In genomic region chr14:22871962-22872832, GRCh38 we compare ENCODE assay signal across 1 cellular context.
TF ChIP-seq lines count a peak whose summit lies in the region.

No MANE protein-coding gene starts in this region.

TF ChIP-seq in HepG2, 621 proteins besides CTCF, POLR2A, EP300 and RAD21 (continues in another document):
- no peak for TF ChIP-seq ATRX (CRISPR knock-in tag; IDR thresholded peaks at IDR 0.05; ENCODE audit: borderline replicate concordance)
- TF ChIP-seq ZNF839 (CRISPR knock-in tag; IDR thresholded peaks at IDR 0.05; ENCODE audit: borderline replicate concordance): 0 out of 2 replicates have a peak, but pooled peaks have one; percentile 11
- TF ChIP-seq HDAC6 (IDR thresholded peaks at IDR 0.05; ENCODE audit: low read depth, low read length): no peak
- no peak; the same call in 1 of the 2 replicates for TF ChIP-seq ZNF292 (CRISPR knock-in tag; IDR thresholded peaks at IDR 0.05; ENCODE audit: borderline replicate concordance, low read depth)
- 0 out of 2 replicates have a peak, but pooled peaks have one; percentile 14 for TF ChIP-seq PRDM4 (CRISPR knock-in tag; IDR thresholded peaks at IDR 0.05; ENCODE audit: borderline replicate concordance)
- no peak; the same call in 1 of the 2 replicates for TF ChIP-seq ZNF350 (CRISPR knock-in tag; IDR thresholded peaks at IDR 0.05; ENCODE audit: borderline replicate concordance, low read depth)
- TF ChIP-seq ZMAT5 (CRISPR knock-in tag; IDR thresholded peaks at IDR 0.05; ENCODE audit: borderline replicate concordance, low read depth): no peak
- TF ChIP-seq RBFOX2 (IDR thresholded peaks at IDR 0.05; ENCODE audit: low read depth, low read length): peak; percentile 76
- peak; percentile 7; the same call in 1 of the 2 replicates for TF ChIP-seq ZNF709 (CRISPR knock-in tag; IDR thresholded peaks at IDR 0.05)
- TF ChIP-seq ELF3 (CRISPR knock-in tag; IDR thresholded peaks at IDR 0.05): peak; percentile 49; the same call in 1 of the 2 replicates
- no peak; the same call in none of the 2 replicates for TF ChIP-seq HDAC1 (CRISPR knock-in tag; IDR thresholded peaks at IDR 0.05)
- no peak for TF ChIP-seq YEATS4 (CRISPR knock-in tag; IDR thresholded peaks at IDR 0.05; ENCODE audit: borderline replicate concordance)
- TF ChIP-seq JUN (CRISPR knock-in tag; IDR thresholded peaks at IDR 0.05): no peak
- 0 out of 2 replicates have a peak, but pooled peaks have one; percentile 10 for TF ChIP-seq TEAD2 (CRISPR knock-in tag; IDR thresholded peaks at IDR 0.05)
- no peak for TF ChIP-seq ZFAT (CRISPR knock-in tag; conservative IDR thresholded peaks at IDR 0.05)
- peak; percentile 11; the same call in 1 of the 2 replicates for TF ChIP-seq ZBED4 (CRISPR knock-in tag; IDR thresholded peaks at IDR 0.05; ENCODE audit: borderline replicate concordance)
- TF ChIP-seq PAWR (CRISPR knock-in tag; IDR thresholded peaks at IDR 0.05; ENCODE audit: borderline replicate concordance): 0 out of 2 replicates have a peak, but pooled peaks have one; percentile 92
- TF ChIP-seq YEATS2 (CRISPR knock-in tag; IDR thresholded peaks at IDR 0.05; ENCODE audit: borderline replicate concordance): peak; percentile 61
- TF ChIP-seq MAFG (CRISPR knock-in tag; IDR thresholded peaks at IDR 0.05): no peak
- 0 out of 2 replicates have a peak, but pooled peaks have one; percentile 3 for TF ChIP-seq HINFP (CRISPR knock-in tag; IDR thresholded peaks at IDR 0.05; ENCODE audit: low read depth)
- TF ChIP-seq KLF13 (CRISPR knock-in tag; IDR thresholded peaks at IDR 0.05): 0 out of 2 replicates have a peak, but pooled peaks have one; percentile 8
- peak; percentile 49; the same call in 1 of the 2 replicates for TF ChIP-seq ZNF770 (CRISPR knock-in tag; IDR thresholded peaks at IDR 0.05)
- TF ChIP-seq NPAS2 (CRISPR knock-in tag; IDR thresholded peaks at IDR 0.05; ENCODE audit: borderline replicate concordance): no peak
- TF ChIP-seq POLR2AphosphoS2 (IDR thresholded peaks at IDR 0.05; ENCODE audit: low read depth, low read length): no peak
- no peak for TF ChIP-seq ZNF17 (CRISPR knock-in tag; IDR thresholded peaks at IDR 0.05)
- no peak for TF ChIP-seq ZNF251 (CRISPR knock-in tag; IDR thresholded peaks at IDR 0.05)
- TF ChIP-seq ZBTB37 (CRISPR knock-in tag; IDR thresholded peaks at IDR 0.05): no peak
- TF ChIP-seq SATB2 (CRISPR knock-in tag; IDR thresholded peaks at IDR 0.05): no peak; the same call in 1 of the 2 replicates
- TF ChIP-seq MED1 (CRISPR knock-in tag; IDR thresholded peaks at IDR 0.05): peak; percentile 49; the same call in 1 of the 2 replicates
- TF ChIP-seq ZC3H13 (CRISPR knock-in tag; IDR thresholded peaks at IDR 0.05): no peak
- TF ChIP-seq RFX1 (IDR thresholded peaks at IDR 0.05): no peak
- TF ChIP-seq ATM (IDR thresholded peaks at IDR 0.05; ENCODE audit: borderline replicate concordance): no peak
- no peak for TF ChIP-seq THYN1 (CRISPR knock-in tag; IDR thresholded peaks at IDR 0.05; ENCODE audit: borderline replicate concordance, low read depth)
- TF ChIP-seq GATAD1 (CRISPR knock-in tag; IDR thresholded peaks at IDR 0.05): peak; percentile 76
- TF ChIP-seq SMARCC2 (IDR thresholded peaks at IDR 0.05): no peak
- no peak for TF ChIP-seq PHB2 (IDR thresholded peaks at IDR 0.05; ENCODE audit: partially characterized antibody)
- no peak for TF ChIP-seq TRIM22 (IDR thresholded peaks at IDR 0.05)
- TF ChIP-seq ZBTB44 (CRISPR knock-in tag; IDR thresholded peaks at IDR 0.05): 0 out of 2 replicates have a peak, but pooled peaks have one; percentile 3
- TF ChIP-seq PAF1 (CRISPR knock-in tag; IDR thresholded peaks at IDR 0.05): no peak
- no peak; the same call in none of the 2 replicates for TF ChIP-seq ZNF576 (CRISPR knock-in tag; IDR thresholded peaks at IDR 0.05)
- TF ChIP-seq ZBTB21 (CRISPR knock-in tag; IDR thresholded peaks at IDR 0.05): no peak
- TF ChIP-seq RARG (CRISPR knock-in tag; IDR thresholded peaks at IDR 0.05; ENCODE audit: low read depth): peak; percentile 2; the same call in 1 of the 2 replicates
- TF ChIP-seq ZNF562 (CRISPR knock-in tag; IDR thresholded peaks at IDR 0.05; ENCODE audit: borderline replicate concordance): no peak
- TF ChIP-seq THAP9 (CRISPR knock-in tag; IDR thresholded peaks at IDR 0.05; ENCODE audit: borderline replicate concordance): no peak; the same call in 1 of the 2 replicates
